Comparison of ENCODE assay signal across 9 cellular contexts in genomic region chr17:77842148-77842905, GRCh38.
DNase-seq lines count a peak whose midpoint lies in the region; ATAC-seq and TF ChIP-seq lines count a peak whose summit lies in the region.
"Had no signal": no experiment of that assay in that cellular context is flagged by ENCODE, and none has a peak within 500 bp of the region (broad histone marks: within the 10 kb centered on the region; RNA-seq: fewer than 3 reads in every experiment).

No MANE protein-coding gene starts in this region.

- ATAC-seq in HG02870 (IDR thresholded peaks at IDR 0.05; ENCODE audit: unreplicated experiment): no peak
- ATAC-seq in HG03520 (IDR thresholded peaks at IDR 0.05; ENCODE audit: unreplicated experiment): no peak

- no peak overlapping the region for H3K4me3 Mint-ChIP-seq in brain

- DNase-seq in NCI-H82 (lab: John Stamatoyannopoulos, UW) (peak; percentile 64), NCI-H82 treated with DMSO at 0.1 percent for 48 hours (lab: John Stamatoyannopoulos, UW; ENCODE audit: unreplicated experiment) (no peak), NCI-H510A treated with DMSO at 0.1 percent for 48 hours (lab: John Stamatoyannopoulos, UW) (peak; percentile 89), renal cortical epithelial cell (ENCODE audit: low read depth) (peak; percentile 31), DMS 273 treated with DMSO at 0.1 percent for 48 hours (lab: John Stamatoyannopoulos, UW) (no peak)
- DNase-seq: mesendoderm had no signal

- H3K27me3 Mint-ChIP-seq in brain: peaks cover 3% of the 10 kb centered on the region

- no peaks in the 10 kb centered on the region for H3K36me3 Mint-ChIP-seq in brain

- H3K9me3 Mint-ChIP-seq in brain: no peaks in the 10 kb centered on the region

- peak overlapping the region in 3 of 5 experiments; percentile 17 to 67 (median 66) for H3K27ac Mint-ChIP-seq in brain

- TF ChIP-seq CTCF in brain (conservative IDR thresholded peaks at IDR 0.05): no peak

- peaks cover 44% of the 10 kb centered on the region for H3K4me1 Mint-ChIP-seq in brain

Comparison
In these comparisons a context has a peak if more than half of its experiments do, and no peak if none do; other contexts are left out.
1. DNase-seq: peak in NCI-H82 (single experiment), NCI-H510A treated with DMSO at 0.1 percent for 48 hours (single experiment) and renal cortical epithelial cell (single experiment); none in NCI-H82 treated with DMSO at 0.1 percent for 48 hours (single experiment) and DMS 273 treated with DMSO at 0.1 percent for 48 hours (single experiment).